In genomic region chr3:98188553-98188952, GRCh38 we compare ENCODE assay signal across 8 cellular contexts. TPM values are rescaled to one million over a fixed set of nuclear protein-coding genes. Genes with fewer than 3 reads are reported as not detected.
DNase-seq lines count a peak whose midpoint lies in the region; ATAC-seq and TF ChIP-seq lines count a peak whose summit lies in the region.

No MANE protein-coding gene starts in this region.

- TF ChIP-seq CTCF in CD14-positive monocyte (IDR thresholded peaks at IDR 0.05) (peak; percentile 62), chondrocyte (IDR thresholded peaks at IDR 0.05) (peak; percentile 33), type B pancreatic cell (conservative IDR thresholded peaks at IDR 0.05) (peak; percentile 41), osteoblast (IDR thresholded peaks at IDR 0.05; ENCODE audit: extremely low read depth, low read depth, low read length) (no peak), nephron progenitor cell (IDR thresholded peaks at IDR 0.05) (no peak)

- H3K4me1 Mint-ChIP-seq in CD14-positive monocyte (peaks cover 18% of the 10 kb centered on the region), chondrocyte (ENCODE audit: low read depth) (no peaks in the 10 kb centered on the region), type B pancreatic cell (ENCODE audit: unreplicated experiment) (no peaks in the 10 kb centered on the region), nephron progenitor cell (no peaks in the 10 kb centered on the region)
- H3K4me1 Mint-ChIP-seq in activated T-cell treated with anti-CD3 and anti-CD28 coated beads, Interleukin-2, amount 50 U/mL, for 72 hours (ENCODE audit: low read depth), result no peaks in the 10 kb centered on the region

- H3K27me3 Mint-ChIP-seq in CD14-positive monocyte (ENCODE audit: low read depth in 3 of 3) (peaks cover 1 to 9% (median 5%) of the 10 kb centered on the region in 3 donors), chondrocyte (ENCODE audit: low read depth) (peaks cover 2% of the 10 kb centered on the region), type B pancreatic cell (no peaks in the 10 kb centered on the region), nephron progenitor cell (ENCODE audit: low read depth, poor library complexity) (peaks cover 4% of the 10 kb centered on the region)
- peaks cover 14% of the 10 kb centered on the region for H3K27me3 Mint-ChIP-seq in activated T-cell treated with anti-CD3 and anti-CD28 coated beads, Interleukin-2, amount 50 U/mL, for 72 hours (ENCODE audit: low read depth)

- no peak overlapping the region for H3K27ac ChIP-seq in osteoblast (ENCODE audit: low read depth, low read length)

- H3K9me3 Mint-ChIP-seq in CD14-positive monocyte (peaks cover 0 to 9% (median 6%) of the 10 kb centered on the region in 7 donors), chondrocyte (ENCODE audit: low read depth) (no peaks in the 10 kb centered on the region), type B pancreatic cell (no peaks in the 10 kb centered on the region), nephron progenitor cell (peaks cover 10% of the 10 kb centered on the region)
- H3K9me3 Mint-ChIP-seq in activated T-cell treated with anti-CD3 and anti-CD28 coated beads, Interleukin-2, amount 50 U/mL, for 72 hours, result no peaks in the 10 kb centered on the region

- H3K4me3 Mint-ChIP-seq in CD14-positive monocyte, result no peak overlapping the region
- H3K4me3 Mint-ChIP-seq in chondrocyte (ENCODE audit: unreplicated experiment), result no peak overlapping the region
- H3K4me3 Mint-ChIP-seq in type B pancreatic cell, result no peak overlapping the region
- no peak overlapping the region for H3K4me3 Mint-ChIP-seq in nephron progenitor cell
- H3K4me3 Mint-ChIP-seq in activated T-cell treated with anti-CD3 and anti-CD28 coated beads, Interleukin-2, amount 50 U/mL, for 72 hours, result no peak overlapping the region

- no peak overlapping the region for H3K4me3 ChIP-seq in osteoblast (ENCODE audit: insufficient read depth, low read length)

- intact Hi-C loops in CD14-positive monocyte (cut with micrococcal nuclease), result no loop called here

- H3K9me3 ChIP-seq in osteoblast (ENCODE audit: low read depth, low read length), result no peaks in the 10 kb centered on the region

- H2AFZ ChIP-seq in osteoblast (ENCODE audit: low read length), result no peak overlapping the region

- no peaks in the 10 kb centered on the region for H3K27me3 ChIP-seq in osteoblast (ENCODE audit: insufficient read depth, low read length)

- ATAC-seq in GM19463 (IDR thresholded peaks at IDR 0.05; ENCODE audit: unreplicated experiment), result peak; percentile 50
- no peak for ATAC-seq in activated T-cell treated with anti-CD3 and anti-CD28 coated beads, Interleukin-2, amount 50 U/mL, for 72 hours (replicated peaks in 1 of 2)

- H4K20me1 ChIP-seq in osteoblast (ENCODE audit: insufficient read depth, low read length), result no peaks in the 10 kb centered on the region

- H3K4me1 ChIP-seq in osteoblast (ENCODE audit: insufficient read depth, low read length), result no peaks in the 10 kb centered on the region

- no peaks in the 10 kb centered on the region for H3K79me2 ChIP-seq in osteoblast (ENCODE audit: insufficient read depth, low read length)

- H3K36me3 Mint-ChIP-seq in CD14-positive monocyte (no peaks in the 10 kb centered on the region), chondrocyte (ENCODE audit: low read depth) (no peaks in the 10 kb centered on the region), type B pancreatic cell (no peaks in the 10 kb centered on the region), nephron progenitor cell (ENCODE audit: low read depth) (no peaks in the 10 kb centered on the region)
- H3K36me3 Mint-ChIP-seq in activated T-cell treated with anti-CD3 and anti-CD28 coated beads, Interleukin-2, amount 50 U/mL, for 72 hours (ENCODE audit: insufficient read depth in 2 of 2), result no peaks in the 10 kb centered on the region

- no peak overlapping the region for H3K4me2 ChIP-seq in osteoblast (ENCODE audit: insufficient read depth, low read length)

- no peaks in the 10 kb centered on the region for H3K36me3 ChIP-seq in osteoblast (ENCODE audit: insufficient read depth, low read length)

- H3K27ac Mint-ChIP-seq in CD14-positive monocyte (peak overlapping the region in 3 of 7 donors; percentile 55 to 75 (median 73)), chondrocyte (ENCODE audit: unreplicated experiment) (no peak overlapping the region), type B pancreatic cell (no peak overlapping the region), nephron progenitor cell (no peak overlapping the region)
- no peak overlapping the region for H3K27ac Mint-ChIP-seq in activated T-cell treated with anti-CD3 and anti-CD28 coated beads, Interleukin-2, amount 50 U/mL, for 72 hours

- DNase-seq in CD14-positive monocyte (ENCODE audit: low spot score) (no peak), LHCN-M2 (ENCODE audit: low read depth) (peak; percentile 1), chondrocyte (ENCODE audit: low spot score) (no peak), type B pancreatic cell (ENCODE audit: extremely low spot score, unreplicated experiment) (no peak), osteoblast (ENCODE audit: insufficient read length, low spot score, missing footprints) (no peak), nephron progenitor cell (no peak)
- DNase-seq in activated T-cell treated with anti-CD3 and anti-CD28 coated beads, Interleukin-2, amount 50 U/mL, for 72 hours, result no peak

RNA-seq across cellular contexts. Expression of gene OR5H15, which starts 22.1 kb away (rescaled TPM):
- polyA plus RNA-seq in CD14-positive monocyte, result not detected
- total RNA-seq in LHCN-M2 (2014; rRNA removed) (not detected in 2 replicates), chondrocyte (not detected in 3 replicates), type B pancreatic cell (ENCODE audit: low replicate concordance) (not detected in 2 replicates), osteoblast (not detected in 2 replicates)
- polyA plus RNA-seq in LHCN-M2 (2012), result not detected
- not detected for total RNA-seq in activated T-cell treated with anti-CD3 and anti-CD28 coated beads, Interleukin-2, amount 50 U/mL, for 72 hours

RNA-seq across cellular contexts. Expression of gene OR5H14, which starts 41.3 kb away (rescaled TPM):
- polyA plus RNA-seq in CD14-positive monocyte, result not detected
- total RNA-seq in LHCN-M2 (2014; rRNA removed) (not detected in 2 replicates), chondrocyte (not detected in 3 replicates), type B pancreatic cell (ENCODE audit: low replicate concordance) (not detected in 2 replicates), osteoblast (not detected in 2 replicates)
- not detected for polyA plus RNA-seq in LHCN-M2 (2012)
- total RNA-seq in activated T-cell treated with anti-CD3 and anti-CD28 coated beads, Interleukin-2, amount 50 U/mL, for 72 hours, result not detected

RNA-seq across cellular contexts. Expression of gene OR5H1, which starts 58.0 kb away (rescaled TPM):
- not detected for polyA plus RNA-seq in CD14-positive monocyte
- total RNA-seq in LHCN-M2 (2014; rRNA removed) (not detected in 2 replicates), chondrocyte (not detected in 3 replicates), type B pancreatic cell (ENCODE audit: low replicate concordance) (not detected in 2 replicates), osteoblast (not detected in 2 replicates)
- polyA plus RNA-seq in LHCN-M2 (2012), result not detected
- total RNA-seq in activated T-cell treated with anti-CD3 and anti-CD28 coated beads, Interleukin-2, amount 50 U/mL, for 72 hours, result not detected

Comparison
In these comparisons a context has a peak if more than half of its experiments do, and no peak if none do; other contexts are left out.
1. CTCF ChIP-seq: peak in CD14-positive monocyte (single experiment), chondrocyte (single experiment) and type B pancreatic cell (single experiment); none in osteoblast (single experiment) and nephron progenitor cell (single experiment).